8 cellular contexts compared by ENCODE assay signal in the genomic region with DNA sequence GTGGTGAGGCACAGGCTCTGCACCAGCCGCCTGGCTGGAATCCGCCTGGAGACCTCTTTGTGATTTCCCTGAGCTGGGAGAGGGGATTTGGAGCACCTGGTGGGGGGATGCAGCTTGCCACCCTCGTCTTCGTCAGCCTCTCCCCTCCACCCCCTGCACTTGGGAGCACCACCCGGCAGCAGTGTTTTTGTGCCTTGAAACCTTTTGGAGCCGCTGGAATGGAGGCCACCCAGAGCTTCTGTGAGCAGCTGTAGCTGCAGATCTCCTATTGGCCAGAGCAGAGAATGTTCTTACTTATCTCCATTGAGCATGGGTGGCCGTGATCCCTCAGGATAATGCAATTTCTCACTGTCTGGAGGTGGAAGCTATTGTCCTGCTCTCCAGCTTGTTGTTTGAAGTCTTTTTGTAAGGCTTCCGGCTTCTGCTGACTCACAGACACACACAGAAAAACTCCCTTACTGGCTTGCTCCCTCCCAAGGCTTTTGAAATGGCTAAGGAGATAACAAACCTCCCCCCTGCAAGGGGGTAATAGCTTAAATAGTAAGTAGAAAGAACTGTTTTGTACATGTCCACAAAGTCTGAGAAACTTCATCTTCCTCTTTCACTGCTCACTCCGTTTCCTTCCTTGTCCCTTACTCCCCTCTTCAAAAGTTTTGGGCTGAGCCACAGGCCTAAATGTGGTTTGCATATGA.
DNase-seq lines count a peak whose midpoint lies in the region; ATAC-seq and TF ChIP-seq lines count a peak whose summit lies in the region.

No MANE protein-coding gene starts in this region.

- peaks cover 2% of the 10 kb centered on the region; the same call in 1 of the 2 replicates for H3K36me3 ChIP-seq in iPS DF 6.9 (ENCODE audit: control insufficient read depth, insufficient read depth, low read length)

- CTCF ChIA-PET in GM10248 (lab: Yijun Ruan, JAX), result interaction anchor here (1.3 to 3.1 kb wide), 3 partner anchors 10 to 18 kb away, joined by 4 to 15 read pairs (median 4); no protein-coding TSS in a partner anchor

- no peak overlapping the region for H3K4me3 ChIP-seq in iPS DF 6.9 (ENCODE audit: low read length)

- H3K9me3 ChIP-seq in iPS DF 6.9 (ENCODE audit: control insufficient read depth, insufficient read depth, low read length), result no peaks in the 10 kb centered on the region

- peaks cover 8% of the 10 kb centered on the region for H3K9me3 Mint-ChIP-seq in activated naive CD8-positive, alpha-beta T cell treated with anti-CD3 and anti-CD28 coated beads, Interleukin-2, amount 50 U/mL, for 24 hours
- H3K9me3 Mint-ChIP-seq in stimulated activated naive CD8-positive, alpha-beta T cell treated with anti-CD3 and anti-CD28 coated beads, Interleukin-15, Interleukin-2, amounts not matched to agents 100 ng/mL and 50 ng/mL, for 24 hours, result peaks cover 11% of the 10 kb centered on the region

- H3K27me3 Mint-ChIP-seq in activated naive CD8-positive, alpha-beta T cell treated with anti-CD3 and anti-CD28 coated beads, Interleukin-2, amount 50 U/mL, for 24 hours, result no peaks in the 10 kb centered on the region
- no peaks in the 10 kb centered on the region for H3K27me3 Mint-ChIP-seq in stimulated activated naive CD8-positive, alpha-beta T cell treated with anti-CD3 and anti-CD28 coated beads, Interleukin-15, Interleukin-2, amounts not matched to agents 100 ng/mL and 50 ng/mL, for 24 hours

- peak overlapping the region; percentile 95 for H3K27ac ChIP-seq in iPS DF 6.9 (ENCODE audit: low read length)

- DNase-seq in GM10248 (ENCODE audit: extremely low spot score) (peak; percentile 43), KG1 (lab: John Stamatoyannopoulos, UW) (peak; percentile 71), iPS DF 6.9 (ENCODE audit: low read depth, low spot score) (peak; percentile 41), NCI-H446 treated with DMSO at 0.1 percent for 48 hours (lab: John Stamatoyannopoulos, UW) (no peak)
- DNase-seq in activated naive CD8-positive, alpha-beta T cell treated with anti-CD3 and anti-CD28 coated beads, Interleukin-2, amount 50 U/mL, for 24 hours, result no peak
- DNase-seq in activated CD4-positive, CD25-positive, alpha-beta regulatory T cell (lab: John Stamatoyannopoulos, UW), result no peak

- H3K27ac Mint-ChIP-seq in activated naive CD8-positive, alpha-beta T cell treated with anti-CD3 and anti-CD28 coated beads, Interleukin-2, amount 50 U/mL, for 24 hours, result peak overlapping the region; percentile 23
- H3K27ac Mint-ChIP-seq in stimulated activated naive CD8-positive, alpha-beta T cell treated with anti-CD3 and anti-CD28 coated beads, Interleukin-15, Interleukin-2, amounts not matched to agents 100 ng/mL and 50 ng/mL, for 24 hours, result peak overlapping the region; percentile 64

- WGBS in iPS DF 6.9 (ENCODE audit: insufficient coverage, insufficient read length), result no CpG with 5 or more reads among the region's 9 CpGs

- H3K27me3 ChIP-seq in iPS DF 6.9 (ENCODE audit: control insufficient read depth, insufficient read depth, low read length), result no peaks in the 10 kb centered on the region

- POLR2A ChIA-PET in GM10248 (lab: Yijun Ruan, JAX), result no interaction called here

- H3K4me1 ChIP-seq in iPS DF 6.9 (ENCODE audit: control insufficient read depth, insufficient read depth, low read length), result peaks cover 2% of the 10 kb centered on the region; the same call in 1 of the 2 replicates

- ATAC-seq in GM21528 (IDR thresholded peaks at IDR 0.05; ENCODE audit: low FRiP score, unreplicated experiment), result peak; percentile 68
- ATAC-seq in activated naive CD8-positive, alpha-beta T cell treated with anti-CD3 and anti-CD28 coated beads, Interleukin-2, amount 50 U/mL, for 24 hours, result peak; percentile 62

- no peak for TF ChIP-seq CTCF in GM10248 (IDR thresholded peaks at IDR 0.05; ENCODE audit: control extremely low read depth, extremely low read depth, low read depth, missing control alignments)

- H3K36me3 Mint-ChIP-seq in activated naive CD8-positive, alpha-beta T cell treated with anti-CD3 and anti-CD28 coated beads, Interleukin-2, amount 50 U/mL, for 24 hours (ENCODE audit: low read depth), result no peaks in the 10 kb centered on the region
- no peaks in the 10 kb centered on the region for H3K36me3 Mint-ChIP-seq in stimulated activated naive CD8-positive, alpha-beta T cell treated with anti-CD3 and anti-CD28 coated beads, Interleukin-15, Interleukin-2, amounts not matched to agents 100 ng/mL and 50 ng/mL, for 24 hours (ENCODE audit: low read depth)

- H3K4me3 Mint-ChIP-seq in activated naive CD8-positive, alpha-beta T cell treated with anti-CD3 and anti-CD28 coated beads, Interleukin-2, amount 50 U/mL, for 24 hours, result peak overlapping the region; percentile 24
- H3K4me3 Mint-ChIP-seq in stimulated activated naive CD8-positive, alpha-beta T cell treated with anti-CD3 and anti-CD28 coated beads, Interleukin-15, Interleukin-2, amounts not matched to agents 100 ng/mL and 50 ng/mL, for 24 hours, result peak overlapping the region; percentile 36

- peaks cover 25% of the 10 kb centered on the region for H3K4me1 Mint-ChIP-seq in activated naive CD8-positive, alpha-beta T cell treated with anti-CD3 and anti-CD28 coated beads, Interleukin-2, amount 50 U/mL, for 24 hours
- H3K4me1 Mint-ChIP-seq in stimulated activated naive CD8-positive, alpha-beta T cell treated with anti-CD3 and anti-CD28 coated beads, Interleukin-15, Interleukin-2, amounts not matched to agents 100 ng/mL and 50 ng/mL, for 24 hours (ENCODE audit: low read depth), result peaks cover 36% of the 10 kb centered on the region

Comparison
In these comparisons a context has a peak if more than half of its experiments do, and no peak if none do; other contexts are left out.
1. DNase-seq: peak in GM10248 (single experiment), KG1 (single experiment) and iPS DF 6.9 (single experiment); none in activated naive CD8-positive, alpha-beta T cell treated with anti-CD3 and anti-CD28 coated beads, Interleukin-2, amount 50 U/mL, for 24 hours (single experiment), NCI-H446 treated with DMSO at 0.1 percent for 48 hours (single experiment) and activated CD4-positive, CD25-positive, alpha-beta regulatory T cell (0 of 4).